24 cellular contexts compared by ENCODE assay signal in the genomic region with DNA sequence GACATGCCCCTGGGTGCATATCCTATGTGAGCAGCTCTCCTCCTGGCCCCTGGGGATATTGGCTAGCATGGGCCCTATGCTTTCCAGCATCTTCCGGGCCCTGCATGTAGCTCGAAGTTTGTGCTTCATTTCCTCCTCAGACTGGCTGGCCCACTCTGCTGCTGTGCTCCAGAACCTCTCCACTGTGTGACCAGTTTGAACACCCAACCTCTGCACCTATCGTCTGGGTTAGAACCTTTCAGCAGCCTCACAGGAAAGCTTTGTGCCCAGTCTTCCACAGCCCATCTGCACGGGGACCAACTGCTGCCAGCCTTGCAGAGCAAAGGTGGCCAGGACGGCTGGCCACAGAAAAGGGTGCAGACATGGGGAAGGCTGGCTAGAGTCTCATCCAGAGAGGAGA. TPM values are rescaled to one million over a fixed set of nuclear protein-coding genes. Genes with fewer than 3 reads are reported as not detected.
"Had no signal": no experiment of that assay in that cellular context is flagged by ENCODE, and none has a peak within 500 bp of the region (broad histone marks: within the 10 kb centered on the region; RNA-seq: fewer than 3 reads in every experiment).

No MANE protein-coding gene starts in this region.

- FAIRE-seq: colon had no signal

- DNase-seq: activated gamma-delta T cell treated with Interleukin-2 at 50 U/mL for 16 hours; amniotic stem cell; body of pancreas; caudate nucleus; dorsolateral prefrontal cortex; foreskin melanocyte; glutamatergic neuron; hippocampal formation; left lung; nephron progenitor cell; psoas muscle; right cardiac atrium; stimulated activated CD4-positive, alpha-beta T cell treated with anti-CD3 and anti-CD28 coated beads, Interleukin-15, amount 100 ng/mL, for 24 hours; stimulated activated CD4-positive, alpha-beta T cell treated with anti-CD3 and anti-CD28 coated beads, Interleukin-2, amount 100 ng/mL, for 48 hours; stimulated activated naive CD8-positive, alpha-beta T cell treated with anti-CD3 and anti-CD28 coated beads, Interleukin-15, amount 100 ng/mL, for 72 hours; upper lobe of left lung had no signal

- H3K27ac ChIP-seq: body of pancreas, dorsolateral prefrontal cortex, left lung, psoas muscle, skin epidermis, suprapubic skin, upper lobe of left lung had no signal

- H3K36me3 ChIP-seq: left lung, suprapubic skin, upper lobe of left lung had no signal

- H3K4me3 ChIP-seq: body of pancreas, dorsolateral prefrontal cortex, left lung, psoas muscle, skin epidermis, suprapubic skin, upper lobe of left lung had no signal

- H3K27me3 ChIP-seq: body of pancreas, dorsolateral prefrontal cortex, left lung, suprapubic skin, upper lobe of left lung had no signal

- H3K9me3 ChIP-seq: body of pancreas, left lung, psoas muscle, suprapubic skin, upper lobe of left lung had no signal

- ATAC-seq: activated CD4-positive, CD25-positive, alpha-beta regulatory T cell treated with anti-CD3 and anti-CD28 coated beads, Interleukin-2, amount 50 U/mL, for 24 hours; activated naive CD4-positive, alpha-beta T cell treated with anti-CD3 and anti-CD28 coated beads, Interleukin-2, amount 50 U/mL, for 72 hours; body of pancreas; left lung; psoas muscle; right cardiac atrium; stimulated activated naive CD8-positive, alpha-beta T cell treated with anti-CD3 and anti-CD28 coated beads, Interleukin-15, amount 100 ng/mL, for 72 hours had no signal

- H3K4me1 ChIP-seq: body of pancreas, left lung, psoas muscle, suprapubic skin, upper lobe of left lung had no signal

RNA-seq across cellular contexts. Expression of a gene that starts 55.4 kb away (rescaled TPM):
- total RNA-seq: activated CD8-positive, alpha-beta memory T cell treated with anti-CD3 and anti-CD28 coated beads for 36 hours; epithelial cell of proximal tubule; lung microvascular endothelial cell had no signal
